ENCODE assay signal across 11 cellular contexts in genomic region chr7:6172331-6173295, GRCh38.
DNase-seq lines count a peak whose midpoint lies in the region; ATAC-seq and TF ChIP-seq lines count a peak whose summit lies in the region.
"Had no signal": no experiment of that assay in that cellular context is flagged by ENCODE, and none has a peak within 500 bp of the region (broad histone marks: within the 10 kb centered on the region; RNA-seq: fewer than 3 reads in every experiment).

No MANE protein-coding gene starts in this region.

- intact Hi-C loops in heart left ventricle (cut with DNase I) = loop anchor here in 1 of 10 donors (10.0 kb wide), 1 partner anchor 52 kb away; no protein-coding TSS in a partner anchor

- peaks cover 0 to 67% (median 31%) of the 10 kb centered on the region in 12 donors for H3K4me1 ChIP-seq in heart left ventricle
- H3K4me1 ChIP-seq in right atrium auricular region = peaks cover 0 to 44% of the 10 kb centered on the region in 2 donors

- H3K36me3 ChIP-seq in heart left ventricle = peaks cover 0 to 80% (median 39%) of the 10 kb centered on the region in 9 donors
- H3K36me3 ChIP-seq in right atrium auricular region = peaks cover 30% of the 10 kb centered on the region

- 65 to 70% (median 69%) methylated on average over 29 to 32 of the region's 32 CpGs for WGBS in heart left ventricle, 4 donors

- ATAC-seq in heart left ventricle (peak in 2 of 4 donors; percentile 23 to 35), GM18517 (IDR thresholded peaks at IDR 0.05; ENCODE audit: unreplicated experiment) (no peak)

- no peak for TF ChIP-seq POLR2A in heart left ventricle (IDR thresholded peaks at IDR 0.05)

- H3K27me3 ChIP-seq in heart left ventricle = no peaks in the 10 kb centered on the region
- no peaks in the 10 kb centered on the region for H3K27me3 ChIP-seq in right atrium auricular region
- H3K27me3 ChIP-seq: stomach had no signal

- DNase-seq in heart left ventricle (peak in 1 of 5 donors; percentile 45), right atrium auricular region (ENCODE audit: low spot score) (no peak), NCI-H226 (peak; percentile 46), foreskin fibroblast (peak; percentile 59 to 78), retina (peak; percentile 20)
- DNase-seq in stimulated activated CD4-positive, alpha-beta T cell treated with anti-CD3 and anti-CD28 coated beads, Interleukin-1b, Interleukin-23, amount 100 ng/mL, for 48 hours = no peak
- no peak for DNase-seq in stimulated activated CD8-positive, alpha-beta memory T cell treated with anti-CD3 and anti-CD28 coated beads, Interleukin-4, amount 100 ng/mL, for 48 hours
- DNase-seq: activated CD4-positive, CD25-positive, alpha-beta regulatory T cell; stomach; SW 1271 had no signal

- H3K4me3 ChIP-seq in heart left ventricle (no peak overlapping the region), right atrium auricular region (no peak overlapping the region), foreskin fibroblast (ENCODE audit: low read depth in 1 of 2, low read length in 2 of 2) (no peak overlapping the region)
- H3K4me3 ChIP-seq: stomach had no signal

- H3K9me3 ChIP-seq in heart left ventricle (no peaks in the 10 kb centered on the region), right atrium auricular region (no peaks in the 10 kb centered on the region)
- H3K9me3 ChIP-seq: stomach had no signal

- TF ChIP-seq CTCF in heart left ventricle (IDR thresholded peaks at IDR 0.05) = no peak
- no peak for TF ChIP-seq CTCF in right atrium auricular region (IDR thresholded peaks at IDR 0.05)
- no peak for TF ChIP-seq CTCF in foreskin fibroblast (IDR thresholded peaks at IDR 0.05; ENCODE audit: low read depth, low read length)

- H3K27ac ChIP-seq in heart left ventricle (peak overlapping the region in 9 of 12 donors; percentile 3 to 57 (median 28)), right atrium auricular region (no peak overlapping the region)
- H3K27ac ChIP-seq: stomach had no signal

Comparison
In these comparisons a context has a peak if more than half of its experiments do, and no peak if none do; other contexts are left out.
1. H3K27ac ChIP-seq: peak in heart left ventricle (9 of 12); none in right atrium auricular region (0 of 2).
2. DNase-seq: peak in NCI-H226 (single experiment), foreskin fibroblast (2 of 2) and retina (single experiment); none in right atrium auricular region (single experiment), stimulated activated CD4-positive, alpha-beta T cell treated with anti-CD3 and anti-CD28 coated beads, Interleukin-1b, Interleukin-23, amount 100 ng/mL, for 48 hours (single experiment) and stimulated activated CD8-positive, alpha-beta memory T cell treated with anti-CD3 and anti-CD28 coated beads, Interleukin-4, amount 100 ng/mL, for 48 hours (single experiment).